Comparison of ENCODE assay signal across 8 cellular contexts in the genomic region with DNA sequence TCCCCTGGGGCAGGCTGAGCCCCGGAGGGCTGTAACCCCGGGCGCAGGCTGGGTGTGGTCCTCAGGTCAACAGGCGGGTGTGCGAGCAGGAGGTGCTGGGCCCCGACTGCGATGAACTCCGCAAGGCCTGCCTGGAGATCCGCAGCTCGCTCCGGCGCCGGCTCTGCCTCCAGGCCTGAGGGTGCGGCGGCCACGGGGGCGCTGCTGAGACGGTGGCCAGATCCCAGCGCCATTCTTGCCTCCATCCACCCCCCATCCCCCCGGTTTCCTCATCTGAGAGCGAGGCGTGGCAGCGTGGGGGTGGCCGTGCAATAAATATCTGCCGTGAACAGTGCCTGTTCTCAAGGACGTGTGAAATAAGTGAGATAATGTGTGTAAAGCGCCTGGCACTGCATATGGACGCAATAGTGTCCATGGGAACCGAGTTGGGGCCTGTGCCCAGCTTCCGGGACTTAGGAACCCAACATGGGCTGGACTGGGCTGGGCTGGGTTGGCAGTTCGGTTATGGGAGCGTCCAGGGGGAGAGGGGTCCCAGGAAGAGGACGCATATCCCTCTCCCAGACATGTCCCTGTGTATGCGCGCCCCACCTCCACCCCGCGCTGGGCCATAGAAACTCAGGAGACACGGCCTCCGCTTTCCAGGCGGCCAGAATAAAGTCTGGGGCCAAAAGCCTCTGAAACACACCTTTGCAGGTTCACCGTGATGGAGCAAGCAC. TPM values are rescaled to one million over a fixed set of nuclear protein-coding genes. Genes with fewer than 3 reads are reported as not detected.
DNase-seq lines count a peak whose midpoint lies in the region; ATAC-seq lines count a peak whose summit lies in the region.

No MANE protein-coding gene starts in this region.

- H3K4me1 ChIP-seq in SJCRH30 = peaks cover 2% of the 10 kb centered on the region; the same call in 1 of the 2 replicates

- intact Hi-C loops in posterior vena cava (cut with DNase I) = no loop called here

- H3K36me3 ChIP-seq in SJCRH30 = no peaks in the 10 kb centered on the region

- no peaks in the 10 kb centered on the region for H3K9me3 ChIP-seq in SJCRH30 (replicated peaks)

- peak overlapping the region; percentile 61 for H3K4me3 ChIP-seq in SJCRH30

- peak; percentile 59 for DNase-seq in SIG-M5 treated with dmso at 0.1 percent for 504 hours (lab: John Stamatoyannopoulos, UW; ENCODE audit: unreplicated experiment)
- DNase-seq in SIG-M5 (lab: John Stamatoyannopoulos, UW) = no peak
- DNase-seq in SJCRH30 = peak; percentile 64 to 73
- DNase-seq in astrocyte of the hippocampus (ENCODE audit: low read depth, low spot score) = peak; percentile 84
- DNase-seq in hepatic stellate cell (ENCODE audit: low spot score) = peak; percentile 83
- DNase-seq in posterior vena cava (ENCODE audit: low spot score) = peak; percentile 89
- no peak for DNase-seq in T1000 (lab: John Stamatoyannopoulos, UW)

- ATAC-seq in HG03460 (IDR thresholded peaks at IDR 0.05; ENCODE audit: unreplicated experiment) = peak; percentile 4

- H3K27me3 ChIP-seq in SJCRH30 = peaks cover 3% of the 10 kb centered on the region; the same call in 1 of the 2 replicates

- peak overlapping the region; percentile 10; the same call in 1 of the 2 replicates for H3K27ac ChIP-seq in SJCRH30

RNA-seq across cellular contexts. Expression of gene ZNF213, which starts 15.0 kb away (rescaled TPM):
- total RNA-seq in SJCRH30 (2014; rRNA removed; shearing (Covaris generic)) = 2.5 and 3.0 TPM in 2 replicates
- total RNA-seq in posterior vena cava = 10 to 100 TPM in 1 of 2 donors, 1 to 10 TPM in 1; 8.3 to 10.2 TPM

RNA-seq across cellular contexts. Expression of gene ZNF205, which starts 37.4 kb away (rescaled TPM):
- 12.9 and 13.7 TPM in 2 replicates for total RNA-seq in SJCRH30 (2014; rRNA removed; shearing (Covaris generic))
- 1 to 10 TPM; 7.6 to 8.3 TPM for total RNA-seq in posterior vena cava

RNA-seq across cellular contexts. Expression of gene OR1F1, which starts 38.2 kb away (rescaled TPM):
- 0.47 TPM in 1 of 2 replicates, not detected in the other for total RNA-seq in SJCRH30 (2014; rRNA removed; shearing (Covaris generic))
- total RNA-seq in posterior vena cava = not detected

RNA-seq across cellular contexts. Expression of gene ZSCAN10, which starts 50.7 kb away (rescaled TPM):
- total RNA-seq in SJCRH30 (2014; rRNA removed; shearing (Covaris generic)) = 0.73 and 0.76 TPM in 2 replicates
- not detected for total RNA-seq in posterior vena cava

Comparison
In these comparisons a context has a peak if more than half of its experiments do, and no peak if none do; other contexts are left out.
1. DNase-seq: peak in SIG-M5 treated with dmso at 0.1 percent for 504 hours (single experiment), SJCRH30 (2 of 2), astrocyte of the hippocampus (single experiment), hepatic stellate cell (single experiment) and posterior vena cava (single experiment); none in SIG-M5 (single experiment) and T1000 (single experiment).